In the genomic region with DNA sequence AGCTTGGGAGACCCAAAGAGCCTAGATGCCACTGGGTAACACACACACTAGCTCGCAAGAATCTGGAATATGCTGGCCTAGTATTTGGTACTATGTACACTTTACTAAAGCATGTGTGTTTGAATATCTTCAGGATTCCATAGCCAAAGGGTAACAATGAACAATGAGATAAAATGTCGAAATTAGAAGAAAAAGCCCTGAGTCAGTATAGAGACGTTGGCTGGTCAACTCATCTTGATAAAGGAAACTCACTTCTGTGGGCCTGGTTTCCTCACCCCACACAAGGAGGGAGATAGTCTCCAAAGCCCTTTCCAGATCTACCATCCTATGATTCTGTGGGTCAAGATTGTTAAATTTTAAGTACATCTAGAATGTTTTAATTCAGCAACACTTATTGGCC, we compare ENCODE assay signal across 35 cellular contexts. TPM values are rescaled to one million over a fixed set of nuclear protein-coding genes. Genes with fewer than 3 reads are reported as not detected.
"Had no signal": no experiment of that assay in that cellular context is flagged by ENCODE, and none has a peak within 500 bp of the region (broad histone marks: within the 10 kb centered on the region; RNA-seq: fewer than 3 reads in every experiment).

No MANE protein-coding gene starts in this region.

- H3K27me3 ChIP-seq: ascending aorta, cardiac muscle cell, MG63, Peyer's patch, SJSA1 had no signal

- FAIRE-seq: TTC549 had no signal

- H3K27ac ChIP-seq: ascending aorta, cardiac muscle cell, Peyer's patch, SJSA1, VCaP had no signal

- ATAC-seq: activated T-helper 17 cell treated with anti-CD3 and anti-CD28 coated beads, Interleukin-2, amount 50 U/mL, for 72 hours; PC-3 had no signal

- H3K9me3 ChIP-seq: ascending aorta, MG63, Peyer's patch, SJSA1, SK-N-SH had no signal

- H3K36me3 ChIP-seq: ascending aorta, cardiac muscle cell, MG63, Peyer's patch, SJSA1 had no signal

- H3K4me1 ChIP-seq: ascending aorta, Peyer's patch, SJSA1 had no signal

- H3K4me2 ChIP-seq: SK-N-SH had no signal

- DNase-seq: activated B cell treated with CpG ODN at 0.5 μM for 24 hours; activated CD4-positive, alpha-beta memory T cell treated with anti-CD3 and anti-CD28 coated beads for 36 hours; activated CD4-positive, alpha-beta T cell treated with anti-CD3 and anti-CD28 coated beads for 4 hours; activated CD4-positive, alpha-beta T cell treated with anti-CD3 and anti-CD28 coated beads, Interleukin-2, amount 50 U/mL, for 1 hour; activated CD4-positive, CD25-positive, alpha-beta regulatory T cell treated with anti-CD3 and anti-CD28 coated beads, Interleukin-2, amount 50 U/mL, for 72 hours; activated CD8-positive, alpha-beta memory T cell treated with anti-CD3 and anti-CD28 coated beads, Interleukin-2, amount 50 U/mL, for 4 hours; activated effector memory CD4-positive, alpha-beta T cell treated with anti-CD3 and anti-CD28 coated beads, Interleukin-2, amount 50 U/mL, for 16 hours; activated naive CD4-positive, alpha-beta T cell; activated naive CD4-positive, alpha-beta T cell treated with anti-CD3 and anti-CD28 coated beads, Interleukin-2, amount 50 U/mL, for 16 hours; activated naive CD8-positive, alpha-beta T cell treated with anti-CD3 and anti-CD28 coated beads for 36 hours; activated T-cell treated with anti-CD3 and anti-CD28 coated beads for 4 hours; activated T-cell treated with anti-CD3 and anti-CD28 coated beads, Interleukin-2, amount 50 U/mL, for 48 hours; amniotic stem cell; Kasumi-1; KG1; MG63; NCI-H1048; NCI-H1105 treated with DMSO at 0.1 percent for 48 hours; NCI-H1436; NCI-H1694 treated with DMSO at 0.1 percent for 48 hours; NCI-H2029; NCI-H345; NCI-H524 treated with DMSO at 0.1 percent for 48 hours; PC-3; Peyer's patch; RPMI8226; SHP77 treated with DMSO at 0.1 percent for 48 hours; SK-N-SH had no signal

- H3K9ac ChIP-seq: SK-N-SH had no signal

- H3K4me3 ChIP-seq: ascending aorta, cardiac muscle cell, MG63, Peyer's patch, SJSA1 had no signal

RNA-seq across cellular contexts. Expression of gene SASH3, which starts 57.1 kb away (rescaled TPM):
- total RNA-seq: cardiac muscle cell, NCI-H460, PC-3, SJSA1 had no signal
- polyA plus RNA-seq: SK-N-SH had no signal
